In the genomic region with DNA sequence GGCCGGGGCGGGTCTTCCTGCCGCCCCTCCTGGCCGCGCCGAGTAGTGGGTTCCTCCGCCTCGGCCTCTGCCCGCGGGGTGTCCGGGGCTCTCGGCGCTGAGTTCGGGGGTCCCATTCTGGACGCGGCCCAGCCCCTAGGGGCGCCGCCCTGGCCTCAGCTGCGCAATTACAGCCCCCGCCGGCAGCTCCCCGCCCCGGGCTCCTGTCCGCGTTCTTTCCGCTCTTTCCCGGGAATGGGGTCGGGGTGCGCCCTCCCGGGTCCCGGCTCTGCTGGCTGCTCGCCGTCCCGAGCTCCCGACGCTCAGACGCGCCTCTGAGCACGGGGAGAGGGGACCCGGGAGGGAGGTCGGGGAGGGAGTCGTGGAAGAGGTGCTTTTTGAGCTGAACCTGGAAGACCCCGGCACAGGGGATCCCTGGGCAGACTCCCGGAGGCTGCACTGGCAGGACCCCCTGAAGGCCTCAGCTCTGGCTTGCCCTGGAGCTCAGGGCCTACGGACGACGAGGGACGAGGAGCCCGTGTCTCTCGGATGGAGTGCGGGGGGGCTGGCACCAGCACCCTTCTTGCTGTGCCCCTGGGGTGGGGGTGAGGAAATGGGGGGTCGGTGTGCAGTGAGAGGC, we compare ENCODE assay signal across 8 cellular contexts. TPM values are rescaled to one million over a fixed set of nuclear protein-coding genes. Genes with fewer than 3 reads are reported as not detected.
DNase-seq lines count a peak whose midpoint lies in the region; ATAC-seq and TF ChIP-seq lines count a peak whose summit lies in the region.

No MANE protein-coding gene starts in this region.

- H3K4me3 Mint-ChIP-seq in GM23338 = peak overlapping the region; percentile 88
- H3K4me3 Mint-ChIP-seq in activated T-helper 1 cell treated with anti-CD3 and anti-CD28 coated beads, Interleukin-12 subunit alpha, Interleukin-12 subunit beta, Interleukin-2, Interleukin-4 antibody, amounts not matched to agents 30 ng/mL and 10 ng/mL and 1 ng/mL, durations not matched to agents 14 hours and 24 hours and 36 hours = peak overlapping the region; percentile 83

- H3K36me3 ChIP-seq in BJ (ENCODE audit: control insufficient read depth, insufficient read depth, low read length) (peaks cover 26% of the 10 kb centered on the region), GM23338 (ENCODE audit: insufficient read depth) (peaks cover 6% of the 10 kb centered on the region; the same call in 1 of the 2 replicates), kidney epithelial cell (ENCODE audit: control insufficient read depth, insufficient read depth, low read length) (peaks cover 3% of the 10 kb centered on the region), tibial nerve (peaks cover 0 to 42% (median 7%) of the 10 kb centered on the region in 3 donors)

- peaks cover 20% of the 10 kb centered on the region; the same call in 1 of the 2 replicates for H3F3A ChIP-seq in GM23338 (replicated peaks; ENCODE audit: low read depth)

- H3K9me3 Mint-ChIP-seq in GM23338 = no peaks in the 10 kb centered on the region
- no peaks in the 10 kb centered on the region for H3K9me3 Mint-ChIP-seq in activated T-helper 1 cell treated with anti-CD3 and anti-CD28 coated beads, Interleukin-12 subunit alpha, Interleukin-12 subunit beta, Interleukin-2, Interleukin-4 antibody, amounts not matched to agents 30 ng/mL and 10 ng/mL and 1 ng/mL, durations not matched to agents 14 hours and 24 hours and 36 hours

- no peak overlapping the region for H3K27ac Mint-ChIP-seq in GM23338
- no peak overlapping the region for H3K27ac Mint-ChIP-seq in activated T-helper 1 cell treated with anti-CD3 and anti-CD28 coated beads, Interleukin-12 subunit alpha, Interleukin-12 subunit beta, Interleukin-2, Interleukin-4 antibody, amounts not matched to agents 30 ng/mL and 10 ng/mL and 1 ng/mL, durations not matched to agents 14 hours and 24 hours and 36 hours

- 1 to 6% methylated on average over 6 to 52 of the region's 52 CpGs for WGBS in tibial nerve, 2 donors

- H3K4me1 Mint-ChIP-seq in GM23338 = peaks cover 29% of the 10 kb centered on the region
- peaks cover 16% of the 10 kb centered on the region for H3K4me1 Mint-ChIP-seq in activated T-helper 1 cell treated with anti-CD3 and anti-CD28 coated beads, Interleukin-12 subunit alpha, Interleukin-12 subunit beta, Interleukin-2, Interleukin-4 antibody, amounts not matched to agents 30 ng/mL and 10 ng/mL and 1 ng/mL, durations not matched to agents 14 hours and 24 hours and 36 hours (ENCODE audit: low read depth)

- H3K79me2 ChIP-seq in GM23338 (replicated peaks; ENCODE audit: insufficient read depth) = peaks cover 19% of the 10 kb centered on the region

- H3K4me3 ChIP-seq in BJ (ENCODE audit: low read depth, low read length) (peak overlapping the region; percentile 96), GM23338 (peak overlapping the region; percentile 98), kidney epithelial cell (ENCODE audit: low read depth, low read length) (peak overlapping the region; percentile 93), tibial nerve (peak overlapping the region; percentile 69 to 95 (median 79))

- CTCF ChIA-PET in BJ (lab: Yijun Ruan, JAX) = interaction anchor here (0.6 to 1.6 kb wide), 8 partner anchors 9 to 410 kb away, joined by 3 to 6 read pairs (median 4); a partner anchor contains a TSS

- H3K4me1 ChIP-seq in GM23338 (ENCODE audit: insufficient read depth) (peaks cover 25% of the 10 kb centered on the region), tibial nerve (peaks cover 0 to 81% (median 53%) of the 10 kb centered on the region in 4 donors)

- no peaks in the 10 kb centered on the region for H3K9me2 ChIP-seq in GM23338 (ENCODE audit: insufficient read depth)

- H4K20me1 ChIP-seq in GM23338 (replicated peaks; ENCODE audit: insufficient read depth) = peaks cover 27% of the 10 kb centered on the region

- peaks cover 31% of the 10 kb centered on the region for H3K27me3 Mint-ChIP-seq in GM23338 (ENCODE audit: insufficient read depth, low read depth, poor library complexity)
- H3K27me3 Mint-ChIP-seq in activated T-helper 1 cell treated with anti-CD3 and anti-CD28 coated beads, Interleukin-12 subunit alpha, Interleukin-12 subunit beta, Interleukin-2, Interleukin-4 antibody, amounts not matched to agents 30 ng/mL and 10 ng/mL and 1 ng/mL, durations not matched to agents 14 hours and 24 hours and 36 hours (ENCODE audit: insufficient read depth) = peaks cover 2% of the 10 kb centered on the region

- H3K27me3 ChIP-seq in BJ (ENCODE audit: control insufficient read depth, insufficient read depth, low read length) (no peaks in the 10 kb centered on the region), GM23338 (ENCODE audit: insufficient read depth) (no peaks in the 10 kb centered on the region), kidney epithelial cell (ENCODE audit: control insufficient read depth, insufficient read depth, low read length) (no peaks in the 10 kb centered on the region), tibial nerve (peaks cover 0 to 4% of the 10 kb centered on the region in 2 donors)

- no peak for TF ChIP-seq CTCF in BJ (IDR thresholded peaks at IDR 0.05; ENCODE audit: insufficient read depth, low read depth, low read length)
- no peak for TF ChIP-seq CTCF in GM23338 (conservative IDR thresholded peaks at IDR 0.05; ENCODE audit: low read depth in 2 of 2)
- TF ChIP-seq CTCF in kidney epithelial cell (IDR thresholded peaks at IDR 0.05; ENCODE audit: insufficient read depth, low read length, poor library complexity, severe bottlenecking) = no peak
- no peak for TF ChIP-seq CTCF in tibial nerve (IDR thresholded peaks at IDR 0.05)

- TF ChIP-seq POLR2A in tibial nerve (IDR thresholded peaks at IDR 0.05) = no peak

- peaks cover 31% of the 10 kb centered on the region for H3K36me3 Mint-ChIP-seq in GM23338 (ENCODE audit: low read depth)
- H3K36me3 Mint-ChIP-seq in activated T-helper 1 cell treated with anti-CD3 and anti-CD28 coated beads, Interleukin-12 subunit alpha, Interleukin-12 subunit beta, Interleukin-2, Interleukin-4 antibody, amounts not matched to agents 30 ng/mL and 10 ng/mL and 1 ng/mL, durations not matched to agents 14 hours and 24 hours and 36 hours (ENCODE audit: low read depth) = peaks cover 6% of the 10 kb centered on the region

- intact Hi-C loops in activated T-helper 1 cell treated with anti-CD3 and anti-CD28 coated beads, Interleukin-12 subunit alpha, Interleukin-12 subunit beta, Interleukin-2, Interleukin-4 antibody, amounts not matched to agents 30 ng/mL and 10 ng/mL and 1 ng/mL, durations not matched to agents 14 hours and 24 hours and 36 hours (cut with micrococcal nuclease) = loop anchor here (2.0 to 5.0 kb wide), 2 partner anchors 36 to 68 kb away; a partner anchor contains a TSS

- peak overlapping the region; percentile 99; the same call in 1 of the 2 replicates for H3K27ac ChIP-seq in GM23338 (ENCODE audit: low read depth)
- H3K27ac ChIP-seq in tibial nerve = peak overlapping the region; percentile 92 to 98 (median 94)

- H3K9me3 ChIP-seq in tibial nerve = no peaks in the 10 kb centered on the region

- TF ChIP-seq EP300 in tibial nerve (IDR thresholded peaks at IDR 0.05) = no peak

- H3K4me2 ChIP-seq in GM23338 = peak overlapping the region; percentile 91

- no peak overlapping the region for H2AFZ ChIP-seq in GM23338

- POLR2A ChIA-PET in BJ (lab: Charles Lee) = interaction anchor here (0.6 to 2.0 kb wide), 6 partner anchors 9 to 133 kb away, joined by 3 to 32 read pairs (median 6); a partner anchor contains a TSS

- ATAC-seq in GM23338 (peak; percentile 1), HG03342 (IDR thresholded peaks at IDR 0.05; ENCODE audit: unreplicated experiment) (no peak)

- DNase-seq in BJ (ENCODE audit: low read depth) = no peak
- DNase-seq in GM23338 (ENCODE audit: low spot score) = no peak
- DNase-seq in activated T-helper 1 cell treated with anti-CD3 and anti-CD28 coated beads, Interleukin-12 subunit alpha, Interleukin-12 subunit beta, Interleukin-2, Interleukin-4 antibody, amounts not matched to agents 30 ng/mL and 10 ng/mL and 1 ng/mL, durations not matched to agents 14 hours and 24 hours and 36 hours (ENCODE audit: low spot score) = no peak
- no peak for DNase-seq in kidney epithelial cell (ENCODE audit: low read depth)
- no peak for DNase-seq in tibial nerve (ENCODE audit: low spot score in 2 of 2)
- DNase-seq in SIG-M5 (lab: John Stamatoyannopoulos, UW) = no peak
- no peak for DNase-seq in EL

RNA-seq across cellular contexts. Expression of a gene that starts 0.5 kb away (rescaled TPM):
- 145 and 295 TPM in 2 replicates for polyA plus RNA-seq in BJ (2011; rRNA removed)
- polyA minus RNA-seq in BJ (2011; rRNA and poly(A)+ RNA removed) = 51.8 and 70.2 TPM in 2 replicates
- 145 and 150 TPM in 2 replicates for total RNA-seq in GM23338 (2014; rRNA removed; shearing (Covaris generic))
- 76.8 and 88.4 TPM in 2 replicates for polyA plus RNA-seq in GM23338 (2016; fragmentation: Nextera tagmentation; extraction: Ambion mirVana)
- 12.8 and 13.9 TPM in 2 replicates for total RNA-seq in activated T-helper 1 cell treated with anti-CD3 and anti-CD28 coated beads, Interleukin-12 subunit alpha, Interleukin-12 subunit beta, Interleukin-2, Interleukin-4 antibody, amounts not matched to agents 30 ng/mL and 10 ng/mL and 1 ng/mL, durations not matched to agents 14 hours and 24 hours and 36 hours
- 77.5 and 77.9 TPM in 2 replicates for total RNA-seq in kidney epithelial cell
- total RNA-seq in tibial nerve = 100 to 1,000 TPM; 139 to 256 (median 221) TPM

RNA-seq across cellular contexts. Expression of a gene that starts 0.9 kb away (rescaled TPM):
- 308 and 734 TPM in 2 replicates for polyA plus RNA-seq in BJ (2011; rRNA removed)
- 123 and 136 TPM in 2 replicates for polyA minus RNA-seq in BJ (2011; rRNA and poly(A)+ RNA removed)
- total RNA-seq in GM23338 (2014; rRNA removed; shearing (Covaris generic)) = 32.2 and 34.0 TPM in 2 replicates
- polyA plus RNA-seq in GM23338 (2016; fragmentation: Nextera tagmentation; extraction: Ambion mirVana) = 369 TPM in 2 replicates
- 114 and 126 TPM in 2 replicates for total RNA-seq in activated T-helper 1 cell treated with anti-CD3 and anti-CD28 coated beads, Interleukin-12 subunit alpha, Interleukin-12 subunit beta, Interleukin-2, Interleukin-4 antibody, amounts not matched to agents 30 ng/mL and 10 ng/mL and 1 ng/mL, durations not matched to agents 14 hours and 24 hours and 36 hours
- total RNA-seq in kidney epithelial cell = 42.0 and 45.1 TPM in 2 replicates
- 100 to 1,000 TPM in 2 of 4 donors, 10 to 100 TPM in 2; 71.7 to 140 (median 110) TPM for total RNA-seq in tibial nerve

RNA-seq across cellular contexts. Expression of a gene that starts 10.4 kb away (rescaled TPM):
- polyA plus RNA-seq in BJ (2011; rRNA removed) (1,448 and 2,262 TPM in 2 replicates), GM23338 (2016; fragmentation: Nextera tagmentation; extraction: Ambion mirVana) (62.9 and 64.4 TPM in 2 replicates)
- 434 and 704 TPM in 2 replicates for polyA minus RNA-seq in BJ (2011; rRNA and poly(A)+ RNA removed)
- total RNA-seq in GM23338 (2014; rRNA removed; shearing (Covaris generic)) = 109 and 119 TPM in 2 replicates
- 80.6 and 82.3 TPM in 2 replicates for total RNA-seq in activated T-helper 1 cell treated with anti-CD3 and anti-CD28 coated beads, Interleukin-12 subunit alpha, Interleukin-12 subunit beta, Interleukin-2, Interleukin-4 antibody, amounts not matched to agents 30 ng/mL and 10 ng/mL and 1 ng/mL, durations not matched to agents 14 hours and 24 hours and 36 hours
- total RNA-seq in kidney epithelial cell (644 and 669 TPM in 2 replicates), tibial nerve (100 to 1,000 TPM; 264 to 309 (median 281) TPM)

RNA-seq across cellular contexts. Expression of a gene that starts 15.5 kb away (rescaled TPM):
- polyA plus RNA-seq in BJ (2011; rRNA removed) = 0.16 and 0.18 TPM in 2 replicates
- not detected in 2 replicates for polyA minus RNA-seq in BJ (2011; rRNA and poly(A)+ RNA removed)
- total RNA-seq in GM23338 (2014; rRNA removed; shearing (Covaris generic)) = 58.0 and 64.1 TPM in 2 replicates
- polyA plus RNA-seq in GM23338 (2016; fragmentation: Nextera tagmentation; extraction: Ambion mirVana) = 55.9 and 59.4 TPM in 2 replicates
- total RNA-seq in activated T-helper 1 cell treated with anti-CD3 and anti-CD28 coated beads, Interleukin-12 subunit alpha, Interleukin-12 subunit beta, Interleukin-2, Interleukin-4 antibody, amounts not matched to agents 30 ng/mL and 10 ng/mL and 1 ng/mL, durations not matched to agents 14 hours and 24 hours and 36 hours = 1.1 and 1.3 TPM in 2 replicates
- 18.3 and 19.7 TPM in 2 replicates for total RNA-seq in kidney epithelial cell
- total RNA-seq in tibial nerve = 10 to 100 TPM in 3 of 4 donors, 1 to 10 TPM in 1; 7.1 to 19.7 (median 16.8) TPM

RNA-seq across cellular contexts. Expression of a gene that starts 24.5 kb away (rescaled TPM):
- polyA plus RNA-seq in BJ (2011; rRNA removed) = 32.0 and 53.1 TPM in 2 replicates
- polyA minus RNA-seq in BJ (2011; rRNA and poly(A)+ RNA removed) = 53.3 and 57.3 TPM in 2 replicates
- 33.4 and 45.6 TPM in 2 replicates for total RNA-seq in GM23338 (2014; rRNA removed; shearing (Covaris generic))
- polyA plus RNA-seq in GM23338 (2016; fragmentation: Nextera tagmentation; extraction: Ambion mirVana) = 31.1 and 32.3 TPM in 2 replicates
- total RNA-seq in activated T-helper 1 cell treated with anti-CD3 and anti-CD28 coated beads, Interleukin-12 subunit alpha, Interleukin-12 subunit beta, Interleukin-2, Interleukin-4 antibody, amounts not matched to agents 30 ng/mL and 10 ng/mL and 1 ng/mL, durations not matched to agents 14 hours and 24 hours and 36 hours = 63.3 and 64.0 TPM in 2 replicates
- 27.5 and 46.0 TPM in 2 replicates for total RNA-seq in kidney epithelial cell
- total RNA-seq in tibial nerve = 100 to 1,000 TPM; 136 to 314 (median 187) TPM
